9 cellular contexts compared by ENCODE assay signal in the genomic region with DNA sequence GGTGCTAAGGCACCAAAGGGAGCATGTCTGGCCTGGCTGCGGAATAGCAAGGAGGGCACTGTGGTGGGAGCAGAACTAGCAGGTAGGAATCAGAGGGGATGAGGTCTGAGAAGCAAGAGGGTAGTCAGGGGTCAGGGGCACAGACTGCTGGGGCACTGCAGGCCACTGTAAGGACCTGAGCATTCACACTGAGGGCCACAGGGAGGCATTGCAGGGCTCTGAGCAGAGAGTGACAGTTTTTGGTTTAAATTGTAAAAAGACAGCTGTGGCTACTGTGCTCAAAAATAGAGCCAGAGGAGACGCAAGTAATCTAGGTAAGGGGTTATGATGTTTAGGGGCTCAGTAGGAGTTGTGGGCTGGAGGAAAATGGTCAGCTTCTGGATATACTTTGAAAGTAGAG. TPM values are rescaled to one million over a fixed set of nuclear protein-coding genes. Genes with fewer than 3 reads are reported as not detected.
DNase-seq lines count a peak whose midpoint lies in the region; TF ChIP-seq lines count a peak whose summit lies in the region.
"Had no signal": no experiment of that assay in that cellular context is flagged by ENCODE, and none has a peak within 500 bp of the region (broad histone marks: within the 10 kb centered on the region; RNA-seq: fewer than 3 reads in every experiment).

No MANE protein-coding gene starts in this region.

- DNase-seq in Kasumi-1 (lab: John Stamatoyannopoulos, UW) (peak; percentile 30 to 46), coronary artery (ENCODE audit: low spot score) (no peak), retinal pigment epithelial cell (ENCODE audit: low read depth) (no peak), nucleus accumbens (lab: John Stamatoyannopoulos, UW) (no peak), esophagus squamous epithelium (lab: John Stamatoyannopoulos, UW) (no peak)
- no peak for DNase-seq in stimulated activated CD4-positive, alpha-beta T cell treated with anti-CD3 and anti-CD28 coated beads, Interleukin-4, amount 100 ng/mL, for 4 hours
- DNase-seq: NCI-H345, retina had no signal

- intact Hi-C loops in esophagus squamous epithelium (cut with DNase I), result loop anchor here (10.0 kb wide), 1 partner anchor 59 kb away; no protein-coding TSS in a partner anchor

- H3K27me3 ChIP-seq in esophagus squamous epithelium, result no peaks in the 10 kb centered on the region

- peaks cover 0 to 2% (median 0%) of the 10 kb centered on the region in 3 donors for H3K36me3 ChIP-seq in esophagus squamous epithelium

- H3K4me1 ChIP-seq in esophagus squamous epithelium, result peaks cover under 1 to 37% (median 4%) of the 10 kb centered on the region in 3 donors

- TF ChIP-seq CTCF in GM12872 (IDR thresholded peaks at IDR 0.05; ENCODE audit: insufficient read depth, low read depth, low read length) (peak; percentile 38; the same call in 2 of the 3 replicates), coronary artery (IDR thresholded peaks at IDR 0.05) (no peak), retinal pigment epithelial cell (conservative IDR thresholded peaks at IDR 0.05; ENCODE audit: low read depth, low read length) (peak; percentile 6), esophagus squamous epithelium (IDR thresholded peaks at IDR 0.05) (peak in 2 of 6 experiments; percentile 10 to 11)

- H3K4me3 ChIP-seq in coronary artery (peak overlapping the region; percentile 64), retinal pigment epithelial cell (ENCODE audit: low read length) (no peak overlapping the region), esophagus squamous epithelium (peak overlapping the region in 2 of 4 donors; percentile 44 to 60)

- H3K27ac ChIP-seq in coronary artery (peak overlapping the region; percentile 27 to 71), esophagus squamous epithelium (peak overlapping the region in 2 of 4 donors; percentile 71 to 86)

- 75 to 88% methylated on average over 2 of the region's 2 CpGs for WGBS in esophagus squamous epithelium, 2 donors

- H3K9me3 ChIP-seq in esophagus squamous epithelium, result no peaks in the 10 kb centered on the region

- no peak for TF ChIP-seq POLR2A in esophagus squamous epithelium (IDR thresholded peaks at IDR 0.05)

RNA-seq across cellular contexts. Expression of a gene that starts 41.5 kb away (rescaled TPM):
- 1 to 10 TPM; 3.2 to 9.0 (median 5.5) TPM for total RNA-seq in esophagus squamous epithelium

Comparison
In these comparisons a context has a peak if more than half of its experiments do, and no peak if none do; other contexts are left out.
1. DNase-seq: peak in Kasumi-1 (2 of 2); none in coronary artery (single experiment), retinal pigment epithelial cell (single experiment), nucleus accumbens (0 of 56), stimulated activated CD4-positive, alpha-beta T cell treated with anti-CD3 and anti-CD28 coated beads, Interleukin-4, amount 100 ng/mL, for 4 hours (0 of 2) and esophagus squamous epithelium (single experiment).